Comparison of ENCODE assay signal across 21 cellular contexts in genomic region chr18:9934274-9934673, GRCh38. TPM values are rescaled to one million over a fixed set of nuclear protein-coding genes. Genes with fewer than 3 reads are reported as not detected.
"Had no signal": no experiment of that assay in that cellular context is flagged by ENCODE, and none has a peak within 500 bp of the region (broad histone marks: within the 10 kb centered on the region; RNA-seq: fewer than 3 reads in every experiment).

No MANE protein-coding gene starts in this region.

- H3K9me3 ChIP-seq: neutrophil, SK-N-SH, transverse colon, uterus had no signal

- H3K27ac Mint-ChIP-seq: activated B cell treated with CpG ODN at 0.5 μM for 24 hours; activated CD4-positive, alpha-beta T cell treated with anti-CD3 and anti-CD28 coated beads, Interleukin-2, amount 10 ng/mL, durations not matched to agents 24 days and 14 days; activated CD8-positive, alpha-beta T cell treated with anti-CD3 and anti-CD28 coated beads for 36 hours; activated T-cell treated with anti-CD3 and anti-CD28 coated beads, Interleukin-2, amount 50 U/mL, for 24 hours had no signal

- DNase-seq: activated B cell treated with CpG ODN at 0.5 μM for 24 hours; activated CD4-positive, alpha-beta T cell treated with anti-CD3 and anti-CD28 coated beads, Interleukin-2, amount 10 ng/mL, durations not matched to agents 24 days and 14 days; activated CD8-positive, alpha-beta T cell treated with anti-CD3 and anti-CD28 coated beads for 36 hours; activated naive CD4-positive, alpha-beta T cell treated with anti-CD3 and anti-CD28 coated beads, Interleukin-2, amount 50 U/mL, for 16 hours; activated T-cell treated with anti-CD3 and anti-CD28 coated beads, Interleukin-2, amount 50 U/mL, for 24 hours; amniotic stem cell; endodermal cell; foreskin fibroblast; naive thymus-derived CD4-positive, alpha-beta T cell; retina; SK-N-SH; stimulated activated CD8-positive, alpha-beta memory T cell treated with anti-CD3 and anti-CD28 coated beads, Interleukin-4, amount 100 ng/mL, for 48 hours; stimulated activated naive CD4-positive, alpha-beta T cell treated with Interleukin-2 at 50 U/mL for 16 hours; transverse colon; uterus had no signal

- H3K27me3 Mint-ChIP-seq: activated B cell treated with CpG ODN at 0.5 μM for 24 hours; activated CD4-positive, alpha-beta T cell treated with anti-CD3 and anti-CD28 coated beads, Interleukin-2, amount 10 ng/mL, durations not matched to agents 24 days and 14 days; activated CD8-positive, alpha-beta T cell treated with anti-CD3 and anti-CD28 coated beads for 36 hours; activated T-cell treated with anti-CD3 and anti-CD28 coated beads, Interleukin-2, amount 50 U/mL, for 24 hours; naive thymus-derived CD4-positive, alpha-beta T cell had no signal

- H3K27ac ChIP-seq: neutrophil, parathyroid adenoma, transverse colon, uterus had no signal

- ATAC-seq: activated CD8-positive, alpha-beta T cell treated with anti-CD3 and anti-CD28 coated beads for 36 hours; left lobe of liver; naive thymus-derived CD4-positive, alpha-beta T cell had no signal

- H3K4me1 ChIP-seq: parathyroid adenoma had no signal

- H3K4me3 ChIP-seq: transverse colon, uterus had no signal

- H3K27me3 ChIP-seq: neutrophil, transverse colon, uterus had no signal

- H3K4me3 Mint-ChIP-seq: activated B cell treated with CpG ODN at 0.5 μM for 24 hours; activated CD4-positive, alpha-beta T cell treated with anti-CD3 and anti-CD28 coated beads, Interleukin-2, amount 10 ng/mL, durations not matched to agents 24 days and 14 days; activated CD8-positive, alpha-beta T cell treated with anti-CD3 and anti-CD28 coated beads for 36 hours; activated T-cell treated with anti-CD3 and anti-CD28 coated beads, Interleukin-2, amount 50 U/mL, for 24 hours; endodermal cell; naive thymus-derived CD4-positive, alpha-beta T cell had no signal

- H3K36me3 ChIP-seq: uterus had no signal

- H3K9ac ChIP-seq: parathyroid adenoma, SK-N-SH had no signal

- H3K9me3 Mint-ChIP-seq: activated B cell treated with CpG ODN at 0.5 μM for 24 hours; activated CD4-positive, alpha-beta T cell treated with anti-CD3 and anti-CD28 coated beads, Interleukin-2, amount 10 ng/mL, durations not matched to agents 24 days and 14 days; activated CD8-positive, alpha-beta T cell treated with anti-CD3 and anti-CD28 coated beads for 36 hours; activated T-cell treated with anti-CD3 and anti-CD28 coated beads, Interleukin-2, amount 50 U/mL, for 24 hours; endodermal cell; naive thymus-derived CD4-positive, alpha-beta T cell had no signal

RNA-seq across cellular contexts. Expression of gene TXNDC2, which starts 48.5 kb away (rescaled TPM):
- total RNA-seq: activated CD4-positive, alpha-beta T cell treated with anti-CD3 and anti-CD28 coated beads, Interleukin-2, amount 10 ng/mL, durations not matched to agents 24 days and 14 days; activated CD8-positive, alpha-beta T cell treated with anti-CD3 and anti-CD28 coated beads for 36 hours; cardiac septum; endodermal cell; left lobe of liver; mucosa of gallbladder had no signal
- polyA plus RNA-seq: keratinocyte; naive thymus-derived CD4-positive, alpha-beta T cell had no signal
